Comparison of ENCODE assay signal across 23 cellular contexts in the genomic region with DNA sequence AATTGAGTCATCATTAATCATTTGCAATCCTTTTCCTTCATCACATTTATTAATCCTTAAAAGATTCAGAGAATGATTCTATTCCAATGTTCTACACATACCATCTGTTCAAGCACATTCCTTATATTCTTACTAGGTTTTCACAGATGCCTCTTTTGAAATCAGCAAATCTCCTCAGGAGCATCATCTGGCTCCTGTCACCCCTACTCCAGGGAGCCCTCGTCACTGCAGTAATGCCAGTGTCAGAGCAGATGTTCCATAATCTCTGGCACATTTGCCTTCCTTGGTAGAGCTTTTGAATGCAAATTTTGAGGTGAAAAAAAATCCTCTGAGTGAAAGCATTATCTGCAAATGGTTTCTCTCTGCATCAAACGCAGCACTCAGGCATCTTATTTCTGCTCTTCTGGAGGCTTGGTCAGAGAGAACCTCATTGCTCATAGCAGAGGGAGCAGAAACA. TPM values are rescaled to one million over a fixed set of nuclear protein-coding genes. Genes with fewer than 3 reads are reported as not detected.
DNase-seq lines count a peak whose midpoint lies in the region; ATAC-seq and TF ChIP-seq lines count a peak whose summit lies in the region.
"Had no signal": no experiment of that assay in that cellular context is flagged by ENCODE, and none has a peak within 500 bp of the region (broad histone marks: within the 10 kb centered on the region; RNA-seq: fewer than 3 reads in every experiment).

No MANE protein-coding gene starts in this region.

- H3K36me3 ChIP-seq in parathyroid adenoma (ENCODE audit: control insufficient read depth, insufficient read depth, low read length): no peaks in the 10 kb centered on the region
- H3K36me3 ChIP-seq: BLaER1 treated with 17β-estradiol and CSF1 and Interleukin-3, amounts not matched to agents 10 nM and 100 nM; lower lobe of right lung; right lobe of liver had no signal

- no peak overlapping the region for H3K27ac Mint-ChIP-seq in mesothelial cell of epicardium
- H3K27ac Mint-ChIP-seq: activated naive CD8-positive, alpha-beta T cell treated with anti-CD3 and anti-CD28 coated beads, Interleukin-2, amount 10 ng/mL, durations not matched to agents 7 days and 5 days; effector memory CD8-positive, alpha-beta T cell; nephron; type B pancreatic cell had no signal

- ATAC-seq in GM19328 (IDR thresholded peaks at IDR 0.05; ENCODE audit: unreplicated experiment) (peak; percentile 63), HG02885 (IDR thresholded peaks at IDR 0.05; ENCODE audit: poor library complexity, unreplicated experiment) (peak; percentile 79), HG03135 (IDR thresholded peaks at IDR 0.05; ENCODE audit: unreplicated experiment) (no peak)
- ATAC-seq: activated CD4-positive, CD25-positive, alpha-beta regulatory T cell treated with anti-CD3 and anti-CD28 coated beads, Interleukin-2, amount 50 U/mL, for 24 hours; effector memory CD8-positive, alpha-beta T cell; lower lobe of right lung; right lobe of liver had no signal

- peak overlapping the region; percentile 12 for H3K4me2 ChIP-seq in parathyroid adenoma (ENCODE audit: low read length)
- H3K4me2 ChIP-seq: BLaER1 treated with 17β-estradiol and CSF1 and Interleukin-3, amounts not matched to agents 10 nM and 100 nM had no signal

- no peak overlapping the region for H3K4me3 ChIP-seq in parathyroid adenoma (ENCODE audit: low read depth, low read length)
- H3K4me3 ChIP-seq: BLaER1 treated with 17β-estradiol and CSF1 and Interleukin-3, amounts not matched to agents 10 nM and 100 nM; lower lobe of right lung; right lobe of liver had no signal

- H3K4me3 Mint-ChIP-seq in mesothelial cell of epicardium: no peak overlapping the region
- H3K4me3 Mint-ChIP-seq: activated naive CD8-positive, alpha-beta T cell treated with anti-CD3 and anti-CD28 coated beads, Interleukin-2, amount 10 ng/mL, durations not matched to agents 7 days and 5 days; effector memory CD8-positive, alpha-beta T cell; nephron; type B pancreatic cell had no signal

- H3K9me3 ChIP-seq in parathyroid adenoma (ENCODE audit: control insufficient read depth, low read length): no peaks in the 10 kb centered on the region
- H3K9me3 ChIP-seq: lower lobe of right lung, right lobe of liver had no signal

- H2AFZ ChIP-seq in parathyroid adenoma: peak overlapping the region; percentile 74

- H3K4me1 Mint-ChIP-seq in mesothelial cell of epicardium: peaks cover 3% of the 10 kb centered on the region
- H3K4me1 Mint-ChIP-seq: activated naive CD8-positive, alpha-beta T cell treated with anti-CD3 and anti-CD28 coated beads, Interleukin-2, amount 10 ng/mL, durations not matched to agents 7 days and 5 days had no signal

- no peaks in the 10 kb centered on the region for H3K79me2 ChIP-seq in parathyroid adenoma

- H3K36me3 Mint-ChIP-seq in mesothelial cell of epicardium: peaks cover 4% of the 10 kb centered on the region

- peaks cover 6% of the 10 kb centered on the region for H3K4me1 ChIP-seq in parathyroid adenoma
- H3K4me1 ChIP-seq: lower lobe of right lung, right lobe of liver had no signal

- H3K9me3 Mint-ChIP-seq in mesothelial cell of epicardium: peaks cover 16% of the 10 kb centered on the region
- H3K9me3 Mint-ChIP-seq: nephron had no signal

- H3K27me3 Mint-ChIP-seq in mesothelial cell of epicardium (ENCODE audit: low read depth): no peaks in the 10 kb centered on the region
- H3K27me3 Mint-ChIP-seq: activated naive CD8-positive, alpha-beta T cell treated with anti-CD3 and anti-CD28 coated beads, Interleukin-2, amount 10 ng/mL, durations not matched to agents 7 days and 5 days; effector memory CD8-positive, alpha-beta T cell; type B pancreatic cell had no signal

- no peak overlapping the region for H3K9ac ChIP-seq in parathyroid adenoma
- H3K9ac ChIP-seq: BLaER1 treated with 17β-estradiol and CSF1 and Interleukin-3, amounts not matched to agents 10 nM and 100 nM had no signal

- DNase-seq in NCI-H526 (lab: John Stamatoyannopoulos, UW) (peak; percentile 72 to 82), mesothelial cell of epicardium (ENCODE audit: low spot score in 2 of 2, unreplicated experiment in 2 of 2) (no peak)
- no peak for DNase-seq in stimulated activated CD4-positive, alpha-beta T cell treated with anti-CD3 and anti-CD28 coated beads, Interleukin-2, amount 100 ng/mL, for 48 hours
- DNase-seq in stimulated activated CD4-positive, alpha-beta T cell treated with anti-CD3 and anti-CD28 coated beads, Interleukin-4, amount 100 ng/mL, for 1 hour: no peak
- DNase-seq: activated naive CD8-positive, alpha-beta T cell treated with anti-CD3 and anti-CD28 coated beads, Interleukin-2, amount 10 ng/mL, durations not matched to agents 7 days and 5 days; effector memory CD8-positive, alpha-beta T cell; lower lobe of right lung; NCI-H1092 treated with DMSO at 0.1 percent for 48 hours; right lobe of liver; RPMI8226; stimulated activated CD4-positive, alpha-beta T cell treated with anti-CD3 and anti-CD28 coated beads, Interleukin-4, amount 100 ng/mL, for 24 hours had no signal

- no peaks in the 10 kb centered on the region for H3K27me3 ChIP-seq in parathyroid adenoma (ENCODE audit: control insufficient read depth, insufficient read depth, low read length)
- H3K27me3 ChIP-seq: BLaER1 treated with 17β-estradiol and CSF1 and Interleukin-3, amounts not matched to agents 10 nM and 100 nM; right lobe of liver had no signal

- no peak for TF ChIP-seq CTCF in parathyroid adenoma (IDR thresholded peaks at IDR 0.05)
- TF ChIP-seq CTCF in mesothelial cell of epicardium (IDR thresholded peaks at IDR 0.05; ENCODE audit: unreplicated experiment): no peak

- peak overlapping the region; percentile 51 for H3K27ac ChIP-seq in parathyroid adenoma
- H3K27ac ChIP-seq: BLaER1 treated with 17β-estradiol and CSF1 and Interleukin-3, amounts not matched to agents 10 nM and 100 nM; lower lobe of right lung; right lobe of liver had no signal

RNA-seq across cellular contexts. Expression of a gene that starts 7.6 kb away (rescaled TPM):
- total RNA-seq in mesothelial cell of epicardium: not detected in 3 replicates
- total RNA-seq: activated naive CD8-positive, alpha-beta T cell treated with anti-CD3 and anti-CD28 coated beads, Interleukin-2, amount 10 ng/mL, durations not matched to agents 7 days and 5 days; cardiac septum; fibroblast of villous mesenchyme; lower lobe of right lung; NCI-H460; right lobe of liver; T-helper 1 cell treated with Interleukin-12 subunit alpha and Interleukin-12 subunit beta and Interleukin-4 antibody, amounts not matched to agents 30 ng/mL and 1 ng/mL, for 36 hours had no signal

Comparison
In these comparisons a context has a peak if more than half of its experiments do, and no peak if none do; other contexts are left out.
1. DNase-seq: peak in NCI-H526 (2 of 2); none in mesothelial cell of epicardium (0 of 2), stimulated activated CD4-positive, alpha-beta T cell treated with anti-CD3 and anti-CD28 coated beads, Interleukin-2, amount 100 ng/mL, for 48 hours (0 of 2) and stimulated activated CD4-positive, alpha-beta T cell treated with anti-CD3 and anti-CD28 coated beads, Interleukin-4, amount 100 ng/mL, for 1 hour (single experiment).